1 cellular context compared by ENCODE assay signal in the genomic region with DNA sequence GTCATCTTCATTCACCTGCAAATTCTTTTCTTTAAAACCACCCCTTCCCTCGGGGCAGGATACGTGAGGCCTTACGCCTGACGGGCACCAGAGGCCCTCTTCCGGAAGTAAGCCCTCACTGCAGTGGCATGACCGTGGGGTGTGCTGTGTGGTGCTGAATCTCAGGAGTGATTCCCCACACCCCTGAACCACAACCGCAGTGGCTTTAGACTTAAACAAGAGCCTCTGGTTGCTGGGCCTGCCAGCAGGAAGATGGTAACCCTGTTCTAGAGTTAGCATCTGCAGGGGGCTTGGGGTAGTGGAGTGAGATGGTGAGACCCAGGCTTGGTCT.
TF ChIP-seq lines count a peak whose summit lies in the region.

No MANE protein-coding gene starts in this region.

TF ChIP-seq in HepG2, 621 proteins besides CTCF, POLR2A, EP300 and RAD21:
- TF ChIP-seq ZNF430 (CRISPR knock-in tag; IDR thresholded peaks at IDR 0.05), result 0 out of 2 replicates have a peak, but pooled peaks have one; percentile 4
- peak; percentile 29 for TF ChIP-seq SMC3 (IDR thresholded peaks at IDR 0.05; ENCODE audit: low read length)
- TF ChIP-seq ELF1 (CRISPR knock-in tag; IDR thresholded peaks at IDR 0.05), result peak; percentile 47; the same call in 1 of the 2 replicates
- no peak for TF ChIP-seq AGO2 (optimal IDR thresholded peaks at IDR 0.05; ENCODE audit: low read depth, low read length)
- TF ChIP-seq ZMAT3 (CRISPR knock-in tag; conservative IDR thresholded peaks at IDR 0.05), result no peak
- TF ChIP-seq NFYB (CRISPR knock-in tag; IDR thresholded peaks at IDR 0.05), result no peak
- TF ChIP-seq, protein P1, sequence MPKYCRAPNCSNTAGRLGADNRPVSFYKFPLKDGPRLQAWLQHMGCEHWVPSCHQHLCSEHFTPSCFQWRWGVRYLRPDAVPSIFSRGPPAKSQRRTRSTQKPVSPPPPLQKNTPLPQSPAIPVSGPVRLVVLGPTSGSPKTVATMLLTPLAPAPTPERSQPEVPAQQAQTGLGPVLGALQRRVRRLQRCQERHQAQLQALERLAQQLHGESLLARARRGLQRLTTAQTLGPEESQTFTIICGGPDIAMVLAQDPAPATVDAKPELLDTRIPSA (CRISPR knock-in tag; IDR thresholded peaks at IDR 0.05; ENCODE audit: borderline replicate concordance), result no peak
- peak; percentile 57 for TF ChIP-seq STAG1 (CRISPR knock-in tag; IDR thresholded peaks at IDR 0.05)
- no peak for TF ChIP-seq ZNF644 (CRISPR knock-in tag; IDR thresholded peaks at IDR 0.05; ENCODE audit: low read depth)
- TF ChIP-seq ZNF326 (CRISPR knock-in tag; IDR thresholded peaks at IDR 0.05; ENCODE audit: borderline replicate concordance), result no peak
- TF ChIP-seq, protein P2, sequence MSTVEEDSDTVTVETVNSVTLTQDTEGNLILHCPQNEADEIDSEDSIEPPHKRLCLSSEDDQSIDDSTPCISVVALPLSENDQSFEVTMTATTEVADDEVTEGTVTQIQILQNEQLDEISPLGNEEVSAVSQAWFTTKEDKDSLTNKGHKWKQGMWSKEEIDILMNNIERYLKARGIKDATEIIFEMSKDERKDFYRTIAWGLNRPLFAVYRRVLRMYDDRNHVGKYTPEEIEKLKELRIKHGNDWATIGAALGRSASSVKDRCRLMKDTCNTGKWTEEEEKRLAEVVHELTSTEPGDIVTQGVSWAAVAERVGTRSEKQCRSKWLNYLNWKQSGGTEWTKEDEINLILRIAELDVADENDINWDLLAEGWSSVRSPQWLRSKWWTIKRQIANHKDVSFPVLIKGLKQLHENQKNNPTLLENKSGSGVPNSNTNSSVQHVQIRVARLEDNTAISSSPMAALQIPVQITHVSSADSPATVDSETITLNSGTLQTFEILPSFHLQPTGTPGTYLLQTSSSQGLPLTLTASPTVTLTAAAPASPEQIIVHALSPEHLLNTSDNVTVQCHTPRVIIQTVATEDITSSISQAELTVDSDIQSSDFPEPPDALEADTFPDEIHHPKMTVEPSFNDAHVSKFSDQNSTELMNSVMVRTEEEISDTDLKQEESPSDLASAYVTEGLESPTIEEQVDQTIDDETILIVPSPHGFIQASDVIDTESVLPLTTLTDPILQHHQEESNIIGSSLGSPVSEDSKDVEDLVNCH (CRISPR knock-in tag; IDR thresholded peaks at IDR 0.05), result no peak
